21 cellular contexts compared by ENCODE assay signal in genomic region chr17:58370716-58371115, GRCh38. TPM values are rescaled to one million over a fixed set of nuclear protein-coding genes. Genes with fewer than 3 reads are reported as not detected.
"Had no signal": no experiment of that assay in that cellular context is flagged by ENCODE, and none has a peak within 500 bp of the region (broad histone marks: within the 10 kb centered on the region; RNA-seq: fewer than 3 reads in every experiment).

No MANE protein-coding gene starts in this region.

- ATAC-seq: activated CD8-positive, alpha-beta T cell treated with anti-CD3 and anti-CD28 coated beads, Interleukin-2, amount 10 ng/mL, durations not matched to agents 7 days and 5 days; body of pancreas; left ventricle myocardium superior; naive thymus-derived CD4-positive, alpha-beta T cell; pancreas; sciatic nerve; SK-N-SH treated with all-trans-retinoic acid at 6 μM for 48 hours; T-cell had no signal

- H3K4me3 Mint-ChIP-seq: activated CD8-positive, alpha-beta T cell treated with anti-CD3 and anti-CD28 coated beads, Interleukin-2, amount 10 ng/mL, durations not matched to agents 7 days and 5 days; activated naive CD8-positive, alpha-beta T cell had no signal

- H3K27me3 Mint-ChIP-seq: activated naive CD8-positive, alpha-beta T cell; naive thymus-derived CD4-positive, alpha-beta T cell; T-cell had no signal

- H3K27ac Mint-ChIP-seq: activated CD8-positive, alpha-beta T cell treated with anti-CD3 and anti-CD28 coated beads, Interleukin-2, amount 10 ng/mL, durations not matched to agents 7 days and 5 days; activated naive CD8-positive, alpha-beta T cell had no signal

- DNase-seq: activated CD4-positive, alpha-beta T cell treated with anti-CD3 and anti-CD28 coated beads for 48 hours; activated CD4-positive, CD25-positive, alpha-beta regulatory T cell; activated CD8-positive, alpha-beta T cell treated with anti-CD3 and anti-CD28 coated beads, Interleukin-2, amount 10 ng/mL, durations not matched to agents 7 days and 5 days; activated effector memory CD4-positive, alpha-beta T cell treated with anti-CD3 and anti-CD28 coated beads, Interleukin-2, amount 50 U/mL, for 16 hours; activated T-cell treated with anti-CD3 and anti-CD28 coated beads, Interleukin-2, amount 50 U/mL, for 48 hours; body of pancreas; caudate nucleus; colonic mucosa; erythroblast; left ventricle myocardium superior; naive thymus-derived CD4-positive, alpha-beta T cell; pancreas; stimulated activated CD4-positive, alpha-beta T cell treated with anti-CD3 and anti-CD28 coated beads, Interleukin-4, amount 100 ng/mL, for 24 hours; stimulated activated naive CD4-positive, alpha-beta T cell; T-cell; thyroid gland had no signal

- H3K9me3 Mint-ChIP-seq: T-cell had no signal

RNA-seq across cellular contexts. Expression of gene TSPOAP1, which starts 42.1 kb away (rescaled TPM):
- total RNA-seq: pulmonary artery endothelial cell had no signal

RNA-seq across cellular contexts. Expression of gene RNF43, which starts 46.6 kb away (rescaled TPM):
- total RNA-seq: subcutaneous adipose tissue had no signal
